Comparison of ENCODE assay signal across 1 cellular context in genomic region chr4:156774422-156774821, GRCh38.
TF ChIP-seq lines count a peak whose summit lies in the region.

No MANE protein-coding gene starts in this region.

TF ChIP-seq in SK-N-SH, 30 proteins besides CTCF, POLR2A, EP300 and RAD21 (continued from another document):
- TF ChIP-seq REST (IDR thresholded peaks at IDR 0.05; ENCODE audit: low read depth, low read length) (no peak), FOXM1 (IDR thresholded peaks at IDR 0.05; ENCODE audit: low read depth) (no peak), TAF1 (IDR thresholded peaks at IDR 0.05; ENCODE audit: borderline replicate concordance, low read depth, low read length) (0 out of 2 replicates have a peak, but pooled peaks have one; percentile 11), PBX3 (IDR thresholded peaks at IDR 0.05) (no peak), EZH2phosphoT487 (IDR thresholded peaks at IDR 0.05; ENCODE audit: borderline replicate concordance, low read depth) (no peak), RXRA (IDR thresholded peaks at IDR 0.05; ENCODE audit: borderline replicate concordance, low read depth) (no peak), MAX (IDR thresholded peaks at IDR 0.05; ENCODE audit: low read depth) (peak; percentile 43; the same call in 1 of the 2 replicates), ELF1 (IDR thresholded peaks at IDR 0.05) (no peak), SIN3A (IDR thresholded peaks at IDR 0.05; ENCODE audit: borderline replicate concordance, low read depth, low read length) (no peak), POLR2AphosphoS5 (IDR thresholded peaks at IDR 0.05; ENCODE audit: low read depth, low read length) (0 out of 2 replicates have a peak, but pooled peaks have one; percentile 3), MEF2A (IDR thresholded peaks at IDR 0.05; ENCODE audit: borderline replicate concordance, low read depth) (no peak), JUND (IDR thresholded peaks at IDR 0.05) (0 out of 2 replicates have a peak, but pooled peaks have one; percentile 22), RFX5 (IDR thresholded peaks at IDR 0.05; ENCODE audit: low read length) (no peak), GATA2 (CRISPR knock-in tag; IDR thresholded peaks at IDR 0.05) (no peak), RCOR1 (IDR thresholded peaks at IDR 0.05; ENCODE audit: low read length) (no peak), SMC3 (IDR thresholded peaks at IDR 0.05; ENCODE audit: low read depth, low read length) (no peak), FOXJ3 (CRISPR knock-in tag; IDR thresholded peaks at IDR 0.05) (no peak), FOSL2 (IDR thresholded peaks at IDR 0.05; ENCODE audit: borderline replicate concordance, low read depth) (peak; percentile 17; the same call in 1 of the 2 replicates), MXI1 (IDR thresholded peaks at IDR 0.05; ENCODE audit: low read depth, low read length) (no peak), GABPA (IDR thresholded peaks at IDR 0.05; ENCODE audit: low read depth) (no peak), CHD2 (IDR thresholded peaks at IDR 0.05; ENCODE audit: low read length, partially characterized antibody) (no peak), TCF12 (IDR thresholded peaks at IDR 0.05) (no peak; the same call in none of the 2 replicates)
